In genomic region chr19:45629704-45630103, GRCh38 we compare ENCODE assay signal across 1 cellular context.
TF ChIP-seq lines count a peak whose summit lies in the region.

No MANE protein-coding gene starts in this region.

TF ChIP-seq in H1, 55 proteins besides CTCF, POLR2A, EP300 and RAD21:
- no peak for TF ChIP-seq POLR2AphosphoS5 (IDR thresholded peaks at IDR 0.05; ENCODE audit: low read depth, low read length)
- TF ChIP-seq KDM4A (IDR thresholded peaks at IDR 0.05; ENCODE audit: low read depth, low read length, severe bottlenecking), result no peak
- no peak for TF ChIP-seq E2F6 (IDR thresholded peaks at IDR 0.05)
- TF ChIP-seq SAP30 (IDR thresholded peaks at IDR 0.05; ENCODE audit: insufficient read depth, insufficient replicate concordance, low read length), result no peak
